ENCODE assay signal across 8 cellular contexts in genomic region chr11:59560290-59560701, GRCh38. TPM values are rescaled to one million over a fixed set of nuclear protein-coding genes. Genes with fewer than 3 reads are reported as not detected.
DNase-seq lines count a peak whose midpoint lies in the region; ATAC-seq and TF ChIP-seq lines count a peak whose summit lies in the region.

No MANE protein-coding gene starts in this region.

- H3K9me3 Mint-ChIP-seq in chondrocyte (ENCODE audit: low read depth) = no peaks in the 10 kb centered on the region

- H3K27me3 Mint-ChIP-seq in chondrocyte (ENCODE audit: low read depth) = no peaks in the 10 kb centered on the region

- ATAC-seq in HG02973 (IDR thresholded peaks at IDR 0.05; ENCODE audit: unreplicated experiment) = peak; percentile 35
- peak; percentile 43 for ATAC-seq in left colon

- peak overlapping the region; percentile 99 for H3K27ac Mint-ChIP-seq in chondrocyte (ENCODE audit: unreplicated experiment)

- DNase-seq in GM13976 (ENCODE audit: low spot score) (peak; percentile 70), NCI-H2171 (lab: John Stamatoyannopoulos, UW) (peak; percentile 27), chondrocyte (ENCODE audit: low spot score) (no peak), left colon (peak; percentile 35 to 47), COLO829 (ENCODE audit: low spot score) (no peak)
- peak in 3 of 4 experiments; percentile 14 to 72 (median 48) for DNase-seq in activated CD4-positive, CD25-positive, alpha-beta regulatory T cell (lab: John Stamatoyannopoulos, UW)
- peak; percentile 73 to 83 for DNase-seq in stimulated activated CD4-positive, alpha-beta T cell treated with anti-CD3 and anti-CD28 coated beads, Interleukin-2, amount 100 ng/mL, for 24 hours

- in situ Hi-C loops in GM13976 (cut with MboI; ENCODE audit: low sequenced_read_pairs, unreplicated experiment) = no loop called here

- intact Hi-C loops in left colon (cut with DNase I, micrococcal nuclease) = no loop called here

- H3K36me3 Mint-ChIP-seq in chondrocyte (ENCODE audit: low read depth) = no peaks in the 10 kb centered on the region

- no peak for TF ChIP-seq CTCF in GM13976 (IDR thresholded peaks at IDR 0.05; ENCODE audit: borderline replicate concordance, control extremely low read depth, extremely low read depth, insufficient read depth, missing control alignments)
- TF ChIP-seq CTCF in chondrocyte (IDR thresholded peaks at IDR 0.05) = no peak

- H3K4me1 Mint-ChIP-seq in chondrocyte (ENCODE audit: low read depth) = peaks cover 35% of the 10 kb centered on the region

- peak overlapping the region; percentile 86 for H3K4me3 Mint-ChIP-seq in chondrocyte (ENCODE audit: unreplicated experiment)

RNA-seq across cellular contexts. Expression of gene OR4D9, which starts 49.0 kb away (rescaled TPM):
- total RNA-seq in chondrocyte (not detected in 3 replicates), left colon (not detected)

RNA-seq across cellular contexts. Expression of gene OSBP, which starts 55.3 kb away (rescaled TPM):
- total RNA-seq in chondrocyte (47.3 to 48.4 TPM (median 47.6 TPM) in 3 replicates), left colon (10 to 100 TPM; 51.3 to 62.1 TPM)

RNA-seq across cellular contexts. Expression of gene OR4D11, which starts 56.9 kb away (rescaled TPM):
- total RNA-seq in chondrocyte (not detected in 3 replicates), left colon (not detected)

Comparison
In these comparisons a context has a peak if more than half of its experiments do, and no peak if none do; other contexts are left out.
1. DNase-seq: peak in GM13976 (single experiment), NCI-H2171 (single experiment), activated CD4-positive, CD25-positive, alpha-beta regulatory T cell (3 of 4), left colon (2 of 2) and stimulated activated CD4-positive, alpha-beta T cell treated with anti-CD3 and anti-CD28 coated beads, Interleukin-2, amount 100 ng/mL, for 24 hours (2 of 2); none in chondrocyte (single experiment) and COLO829 (single experiment).